ENCODE assay signal across 19 cellular contexts in genomic region chr2:231000211-231000904, GRCh38. TPM values are rescaled to one million over a fixed set of nuclear protein-coding genes. Genes with fewer than 3 reads are reported as not detected.
DNase-seq lines count a peak whose midpoint lies in the region; ATAC-seq, FAIRE-seq and TF ChIP-seq lines count a peak whose summit lies in the region.
"Had no signal": no experiment of that assay in that cellular context is flagged by ENCODE, and none has a peak within 500 bp of the region (broad histone marks: within the 10 kb centered on the region; RNA-seq: fewer than 3 reads in every experiment).

No MANE protein-coding gene starts in this region.

- DNase-seq in T47D (ENCODE audit: low read depth in 1 of 2, low spot score in 1 of 2): peak; percentile 41 to 64
- no peak for DNase-seq in mammary epithelial cell
- peak; percentile 43 for DNase-seq in SK-N-SH
- DNase-seq in kidney: no peak
- DNase-seq in NK-92 treated with Interleukin-12 subunit alpha and Interleukin-12 subunit beta, amount 100 ng/mL, for 24 hours (lab: John Stamatoyannopoulos, UW): no peak
- no peak for DNase-seq in NCI-H1105 treated with DMSO at 0.1 percent for 48 hours (lab: John Stamatoyannopoulos, UW)
- DNase-seq in GM10266 (ENCODE audit: extremely low spot score): no peak
- DNase-seq: activated CD4-positive, alpha-beta T cell treated with anti-CD3 and anti-CD28 coated beads, Interleukin-2, amount 10 ng/mL, durations not matched to agents 7 days and 5 days; AML-193; amniotic stem cell; GOT3; islet precursor cell; naive B cell; NCI-H2029 treated with DMSO at 0.1 percent for 48 hours had no signal

- H2AFZ ChIP-seq in mammary epithelial cell (ENCODE audit: low read depth, low read length) (no peak overlapping the region), SK-N-SH (ENCODE audit: low read depth) (no peak overlapping the region)

- intact Hi-C loops in mammary epithelial cell (cut with micrococcal nuclease) (loop anchor here (5.0 kb wide), 1 partner anchor 412 kb away; no protein-coding TSS in a partner anchor), kidney (cut with DNase I) (no loop called here)

- no peak overlapping the region for H3K27ac ChIP-seq in mammary epithelial cell (ENCODE audit: insufficient read depth, low read depth, low read length)
- no peak overlapping the region for H3K27ac ChIP-seq in SK-N-SH (ENCODE audit: low read depth in 2 of 2, low read length in 1 of 2)
- no peak overlapping the region for H3K27ac ChIP-seq in kidney (ENCODE audit: low read depth in 2 of 2, low read length in 2 of 2)

- FAIRE-seq in kidney (lab: Jason Lieb, UNC): no peak
- FAIRE-seq: RCC 7860, urothelium cell line had no signal

- no peak overlapping the region for H3K4me3 ChIP-seq in mammary epithelial cell (replicated peaks in 1 of 3; ENCODE audit: insufficient read depth in 1 of 3, low read depth in 2 of 3, low read length in 3 of 3)
- no peak overlapping the region for H3K4me3 ChIP-seq in SK-N-SH (ENCODE audit: low read depth in 2 of 2, low read length in 1 of 2)
- H3K4me3 ChIP-seq in kidney (ENCODE audit: low read length in 2 of 2): no peak overlapping the region

- POLR2A ChIA-PET in SK-N-SH (lab: Yijun Ruan, JAX): no interaction called here

- no TSS peak for BruUV-seq in mammary epithelial cell (replicated peaks; lab: Mats Ljungman, UMichigan)

- H3K27me3 ChIP-seq in mammary epithelial cell (ENCODE audit: insufficient read depth, low read length) (no peaks in the 10 kb centered on the region), SK-N-SH (ENCODE audit: insufficient read depth) (peaks cover 14% of the 10 kb centered on the region; the same call in 1 of the 2 replicates)

- no peak for TF ChIP-seq EP300 in SK-N-SH (IDR thresholded peaks at IDR 0.05; ENCODE audit: borderline replicate concordance in 1 of 2, low read depth in 1 of 2, low read length in 1 of 2)

- in situ Hi-C loops in T47D (cut with HindIII; ENCODE audit: low pct_unique_long_range_greater_than_20kb, low sequenced_read_pairs): no loop called here
- in situ Hi-C loops in mammary epithelial cell (cut with MboI; ENCODE audit: low sequenced_read_pairs in 2 of 2): no loop called here

- H3K9me3 ChIP-seq in mammary epithelial cell (replicated peaks; ENCODE audit: insufficient read depth, low read length) (no peaks in the 10 kb centered on the region), SK-N-SH (no peaks in the 10 kb centered on the region), kidney (ENCODE audit: control insufficient read depth in 1 of 2, low read length in 2 of 2) (no peaks in the 10 kb centered on the region)

- TF ChIP-seq CTCF in mammary epithelial cell (conservative IDR thresholded peaks at IDR 0.05 in 1 of 2, IDR thresholded peaks at IDR 0.05 in 1 of 2; ENCODE audit: extremely low read depth in 1 of 2, insufficient read depth in 1 of 2, low read depth in 1 of 2, low read length in 2 of 2) (peak in 1 of 2 donors; percentile 12), SK-N-SH (IDR thresholded peaks at IDR 0.05) (no peak), kidney (IDR thresholded peaks at IDR 0.05; ENCODE audit: borderline replicate concordance, extremely low read depth, insufficient read depth) (peak; percentile 6), GM10266 (IDR thresholded peaks at IDR 0.05; ENCODE audit: control insufficient read depth, insufficient read depth, low read depth, missing control alignments) (no peak)

- dilution Hi-C loops in mammary epithelial cell (cut with HindIII; ENCODE audit: low sequenced_read_pairs): loop anchor here (5.0 kb wide), 3 partner anchors 42 to 153 kb away; no protein-coding TSS in a partner anchor

- 21% methylated on average over 7 of the region's 24 CpGs for WGBS in mammary epithelial cell (ENCODE audit: low coverage, missing lambda C conversion rate)
- 22% methylated on average over 21 of the region's 24 CpGs for WGBS in SK-N-SH (ENCODE audit: low lambda C conversion rate)

- H3K79me2 ChIP-seq in mammary epithelial cell (ENCODE audit: insufficient read depth, low read length) (no peaks in the 10 kb centered on the region), SK-N-SH (ENCODE audit: insufficient read depth) (no peaks in the 10 kb centered on the region)

- H3K4me1 ChIP-seq in mammary epithelial cell (ENCODE audit: insufficient read depth, low read length) (no peaks in the 10 kb centered on the region), SK-N-SH (ENCODE audit: control insufficient read depth in 1 of 2, insufficient read depth in 2 of 2, low read depth in 1 of 2, low read length in 1 of 2) (no peaks in the 10 kb centered on the region), kidney (ENCODE audit: control insufficient read depth in 1 of 2, insufficient read depth in 1 of 2, low read depth in 1 of 2, low read length in 2 of 2) (no peaks in the 10 kb centered on the region)

- ATAC-seq in GM19324 (IDR thresholded peaks at IDR 0.05; ENCODE audit: low FRiP score, unreplicated experiment): no peak

- no peaks in the 10 kb centered on the region for H3K36me3 ChIP-seq in mammary epithelial cell (ENCODE audit: insufficient read depth, low read length)
- H3K36me3 ChIP-seq in SK-N-SH (replicated peaks in 1 of 2; ENCODE audit: control insufficient read depth in 1 of 2, insufficient read depth in 2 of 2, low read length in 1 of 2): no peaks in the 10 kb centered on the region
- no peaks in the 10 kb centered on the region for H3K36me3 ChIP-seq in kidney (ENCODE audit: control insufficient read depth in 1 of 2, insufficient read depth in 2 of 2, low read length in 2 of 2)

- H3K9ac ChIP-seq in mammary epithelial cell (ENCODE audit: insufficient read depth, low read length) (no peak overlapping the region), SK-N-SH (no peak overlapping the region), kidney (ENCODE audit: low read length in 2 of 2) (no peak overlapping the region)

- H4K20me1 ChIP-seq in mammary epithelial cell (ENCODE audit: insufficient read depth, low read length): no peaks in the 10 kb centered on the region
- no peaks in the 10 kb centered on the region for H4K20me1 ChIP-seq in SK-N-SH (ENCODE audit: insufficient read depth)

- no peaks in the 10 kb centered on the region for H3F3A ChIP-seq in SK-N-SH (replicated peaks; ENCODE audit: insufficient read depth)

- CTCF ChIA-PET in mammary epithelial cell (lab: Charles Lee; ENCODE audit: low non-redundant PET): no interaction called here
- CTCF ChIA-PET in SK-N-SH (lab: Yijun Ruan, JAX): interaction anchor here (0.8 to 2.3 kb wide), 8 partner anchors 13 to 257 kb away, joined by 3 to 15 read pairs (median 3); no protein-coding TSS in a partner anchor

- TF ChIP-seq RAD21 in SK-N-SH (IDR thresholded peaks at IDR 0.05; ENCODE audit: low read length): no peak

- H3K4me2 ChIP-seq in mammary epithelial cell (ENCODE audit: insufficient read depth, low read depth, low read length): no peak overlapping the region
- no peak overlapping the region for H3K4me2 ChIP-seq in SK-N-SH

- no peaks in the 10 kb centered on the region for H3K9me2 ChIP-seq in SK-N-SH

TF ChIP-seq in SK-N-SH, 30 proteins besides CTCF, POLR2A, EP300 and RAD21:
- no peak for TF ChIP-seq USF2 (IDR thresholded peaks at IDR 0.05; ENCODE audit: borderline replicate concordance, low read depth, low read length)
- TF ChIP-seq TCF12 (IDR thresholded peaks at IDR 0.05): no peak
- no peak for TF ChIP-seq MXI1 (IDR thresholded peaks at IDR 0.05; ENCODE audit: low read depth, low read length)
- TF ChIP-seq GATA2 (CRISPR knock-in tag; IDR thresholded peaks at IDR 0.05): no peak
- no peak for TF ChIP-seq ELF1 (IDR thresholded peaks at IDR 0.05)
- no peak for TF ChIP-seq RCOR1 (IDR thresholded peaks at IDR 0.05; ENCODE audit: low read length)

RNA-seq across cellular contexts. Expression of gene SPATA3, which starts 4.4 kb away (rescaled TPM):
- total RNA-seq in mammary epithelial cell: not detected
- polyA plus RNA-seq in mammary epithelial cell: not detected
- not detected for polyA minus RNA-seq in mammary epithelial cell
- not detected in 2 replicates for polyA plus RNA-seq in SK-N-SH (2012; rRNA removed)
- polyA plus RNA-seq in SK-N-SH (2012; cell fraction: cytosol; rRNA removed): not detected in 2 replicates
- polyA plus RNA-seq in SK-N-SH (2012; cell fraction: nucleus; rRNA removed): not detected in 2 replicates
- total RNA-seq in kidney: not detected
- not detected for polyA plus RNA-seq in kidney (ENCODE audit: insufficient read depth, low read depth, low replicate concordance)
- total RNA-seq: fibroblast of villous mesenchyme; T-helper 2 cell treated with Interferon-gamma antibody and Interleukin-4, amounts not matched to agents 100 ng/mL and 5 ng/mL, for 36 hours had no signal

RNA-seq across cellular contexts. Expression of gene C2orf72, which starts 37.0 kb away (rescaled TPM):
- total RNA-seq in mammary epithelial cell (under 1 TPM; 0.33 to 0.50 TPM), kidney (0.88 TPM)
- polyA plus RNA-seq in mammary epithelial cell (0.49 TPM), SK-N-SH (2012; rRNA removed) (0.32 and 0.35 TPM in 2 replicates), kidney (ENCODE audit: insufficient read depth, low read depth, low replicate concordance) (2.6 TPM)
- polyA minus RNA-seq in mammary epithelial cell: not detected
- 0.35 and 0.52 TPM in 2 replicates for polyA plus RNA-seq in SK-N-SH (2012; cell fraction: cytosol; rRNA removed)
- polyA plus RNA-seq in SK-N-SH (2012; cell fraction: nucleus; rRNA removed): 0.31 and 0.59 TPM in 2 replicates
- total RNA-seq: fibroblast of villous mesenchyme; T-helper 2 cell treated with Interferon-gamma antibody and Interleukin-4, amounts not matched to agents 100 ng/mL and 5 ng/mL, for 36 hours had no signal

RNA-seq across cellular contexts. Expression of gene PSMD1, which starts 56.3 kb away (rescaled TPM):
- total RNA-seq in mammary epithelial cell: 100 to 1,000 TPM; 114 to 149 TPM
- 171 TPM for polyA plus RNA-seq in mammary epithelial cell
- polyA minus RNA-seq in mammary epithelial cell: 579 TPM
- polyA plus RNA-seq in SK-N-SH (2012; rRNA removed): 92.3 and 124 TPM in 2 replicates
- 92.4 and 102 TPM in 2 replicates for polyA plus RNA-seq in SK-N-SH (2012; cell fraction: cytosol; rRNA removed)
- 58.4 and 118 TPM in 2 replicates for polyA plus RNA-seq in SK-N-SH (2012; cell fraction: nucleus; rRNA removed)
- 75.6 TPM for total RNA-seq in kidney
- 95.4 TPM for polyA plus RNA-seq in kidney (ENCODE audit: insufficient read depth, low read depth, low replicate concordance)

Comparison
In these comparisons a context has a peak if more than half of its experiments do, and no peak if none do; other contexts are left out.
1. DNase-seq: peak in T47D (2 of 2) and SK-N-SH (single experiment); none in mammary epithelial cell (single experiment), kidney (single experiment), NK-92 treated with Interleukin-12 subunit alpha and Interleukin-12 subunit beta, amount 100 ng/mL, for 24 hours (single experiment), NCI-H1105 treated with DMSO at 0.1 percent for 48 hours (single experiment) and GM10266 (single experiment).